ENCODE assay signal across 7 cellular contexts in genomic region chr10:57460540-57460939, GRCh38.
"Had no signal": no experiment of that assay in that cellular context is flagged by ENCODE, and none has a peak within 500 bp of the region (broad histone marks: within the 10 kb centered on the region; RNA-seq: fewer than 3 reads in every experiment).

No MANE protein-coding gene starts in this region.

- H3K27me3 Mint-ChIP-seq: IgD-negative memory B cell had no signal

- FAIRE-seq: H54 had no signal

- H3K4me1 Mint-ChIP-seq: IgD-negative memory B cell had no signal

- H3K9me3 Mint-ChIP-seq: H9 had no signal

- H3K36me3 Mint-ChIP-seq: IgD-negative memory B cell had no signal

- H3K27ac ChIP-seq: HL-60 had no signal

- H3K4me3 Mint-ChIP-seq: H9, IgD-negative memory B cell had no signal

- DNase-seq: GOT3, H9, HCEC 1CT, KG1 had no signal
